Comparison of ENCODE assay signal across 1 cellular context in genomic region chr14:60647837-60648168, GRCh38.
TF ChIP-seq lines count a peak whose summit lies in the region.

No MANE protein-coding gene starts in this region.

TF ChIP-seq in K562, 482 proteins besides CTCF, POLR2A, EP300 and RAD21 (continued from another document):
- TF ChIP-seq NKRF (IDR thresholded peaks at IDR 0.05; ENCODE audit: borderline replicate concordance): no peak
- no peak for TF ChIP-seq E4F1 (CRISPR knock-in tag; IDR thresholded peaks at IDR 0.05; ENCODE audit: borderline replicate concordance)
- TF ChIP-seq ZNF174 (CRISPR knock-in tag; IDR thresholded peaks at IDR 0.05): no peak
- no peak for TF ChIP-seq MYNN (IDR thresholded peaks at IDR 0.05)
- TF ChIP-seq MYNN (CRISPR knock-in tag; IDR thresholded peaks at IDR 0.05): no peak
- TF ChIP-seq PRDM10 (IDR thresholded peaks at IDR 0.05; ENCODE audit: partially characterized antibody): no peak
- no peak for TF ChIP-seq ATF2 (CRISPR knock-in tag; IDR thresholded peaks at IDR 0.05)
- TF ChIP-seq ZNF785 (CRISPR knock-in tag; IDR thresholded peaks at IDR 0.05): no peak
- no peak for TF ChIP-seq SMARCA5 (IDR thresholded peaks at IDR 0.05)
- TF ChIP-seq SRSF1 (IDR thresholded peaks at IDR 0.05; ENCODE audit: low read depth, low read length): no peak
- no peak for TF ChIP-seq FOXJ3 (CRISPR knock-in tag; IDR thresholded peaks at IDR 0.05)
- no peak for TF ChIP-seq ZNF780A (CRISPR knock-in tag; IDR thresholded peaks at IDR 0.05)
- no peak for TF ChIP-seq ZNF639 (CRISPR knock-in tag; conservative IDR thresholded peaks at IDR 0.05 in 1 of 2, IDR thresholded peaks at IDR 0.05 in 1 of 2)
- no peak for TF ChIP-seq YY1 (IDR thresholded peaks at IDR 0.05; ENCODE audit: borderline replicate concordance in 1 of 3, control insufficient read depth in 1 of 3, extremely low read depth in 1 of 3, insufficient read depth in 3 of 3, insufficient read length in 1 of 3, insufficient replicate concordance in 2 of 3, low read depth in 1 of 3, low read length in 2 of 3)
- no peak for TF ChIP-seq PCBP2 (IDR thresholded peaks at IDR 0.05; ENCODE audit: low read depth, low read length, poor library complexity, severe bottlenecking)
- no peak for TF ChIP-seq FOXM1 (IDR thresholded peaks at IDR 0.05; ENCODE audit: low read depth)
- no peak for TF ChIP-seq FOXM1 (CRISPR knock-in tag; IDR thresholded peaks at IDR 0.05; ENCODE audit: low read depth)
